Comparison of ENCODE assay signal across 11 cellular contexts in the genomic region with DNA sequence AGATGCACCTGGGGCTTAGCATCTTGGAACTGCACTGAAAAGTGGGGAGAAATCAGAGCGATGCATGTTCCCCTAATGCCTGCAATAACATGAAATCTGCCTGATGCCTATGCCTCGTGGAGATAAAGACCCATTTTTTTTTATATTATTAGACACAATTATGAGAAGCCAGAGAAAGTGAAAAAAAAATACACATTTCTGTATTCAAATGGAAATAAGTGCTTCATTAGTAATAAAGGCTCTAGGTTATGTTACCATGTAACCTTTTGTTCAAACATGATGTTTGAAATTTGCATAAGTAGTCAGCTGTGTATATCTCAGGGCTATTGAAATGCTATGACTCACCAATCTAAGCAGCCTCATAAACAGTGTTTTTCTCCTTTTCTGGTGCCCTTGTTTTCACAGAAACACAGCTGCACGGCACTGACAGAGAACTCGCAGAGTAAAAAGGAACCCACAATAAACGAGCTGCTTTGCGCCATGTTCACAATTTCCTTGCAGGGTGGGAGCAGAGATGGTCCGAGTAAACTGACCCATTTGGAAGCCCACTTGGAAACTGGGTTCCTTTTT.
A peak's percentile ranks its signal among the peaks of the same experiment; 100 is the strongest.
DNase-seq lines count a peak whose midpoint lies in the region; ATAC-seq, FAIRE-seq and TF ChIP-seq lines count a peak whose summit lies in the region.
"Had no signal": no experiment of that assay in that cellular context is flagged by ENCODE, and none has a peak within 500 bp of the region (broad histone marks: within the 10 kb centered on the region; RNA-seq: fewer than 3 reads in every experiment).

No MANE protein-coding gene starts in this region.

- POLR2A ChIA-PET in RWPE1 (lab: Yijun Ruan, JAX; ENCODE audit: low non-redundant PET), result no interaction called here

- no peaks in the 10 kb centered on the region for H3K36me3 ChIP-seq in pancreas

- ATAC-seq in GM21619 (IDR thresholded peaks at IDR 0.05; ENCODE audit: unreplicated experiment) (peak; percentile 73), pancreas (no peak), HG03139 (IDR thresholded peaks at IDR 0.05; ENCODE audit: unreplicated experiment) (no peak)

- FAIRE-seq in pancreas (lab: Jason Lieb, UNC), result no peak

- intact Hi-C loops in pancreas (cut with DNase I), result no loop called here

- WGBS in pancreas, 2 donors, result 53 to 55% methylated on average over 7 of the region's 7 CpGs

- peak; percentile 15 for DNase-seq in COR-L47 (lab: John Stamatoyannopoulos, UW)
- DNase-seq in RWPE1 (ENCODE audit: low spot score), result peak; percentile 46
- no peak for DNase-seq in pancreas
- DNase-seq in NCI-H510A treated with DMSO at 0.1 percent for 48 hours (lab: John Stamatoyannopoulos, UW), result no peak
- no peak for DNase-seq in OCI-M1 (lab: John Stamatoyannopoulos, UW)
- DNase-seq: activated CD4-positive, CD25-positive, alpha-beta regulatory T cell; activated naive CD8-positive, alpha-beta T cell treated with anti-CD3 and anti-CD28 coated beads, Interleukin-2, amount 10 ng/mL, durations not matched to agents 7 days and 5 days; nephron progenitor cell had no signal

- CTCF ChIA-PET in RWPE1 (lab: Yijun Ruan, JAX), result no interaction called here

- H3K4me3 ChIP-seq in pancreas, result no peak overlapping the region

- H3K27me3 ChIP-seq in layer of hippocampus (ENCODE audit: control insufficient read depth, insufficient read depth, low read length), result no peaks in the 10 kb centered on the region
- H3K27me3 ChIP-seq in pancreas, result no peaks in the 10 kb centered on the region

- H3K9me3 ChIP-seq in pancreas, result no peaks in the 10 kb centered on the region

- no peaks in the 10 kb centered on the region for H3K4me1 ChIP-seq in pancreas

- no peak for TF ChIP-seq CTCF in RWPE1 (conservative IDR thresholded peaks at IDR 0.05; ENCODE audit: low read depth)
- no peak for TF ChIP-seq CTCF in pancreas (IDR thresholded peaks at IDR 0.05)

- H3K27ac ChIP-seq in RWPE1 (no peak overlapping the region), layer of hippocampus (ENCODE audit: low read depth, low read length) (peak overlapping the region; percentile 69), pancreas (no peak overlapping the region)

Comparison
In these comparisons a context has a peak if more than half of its experiments do, and no peak if none do; other contexts are left out.
1. DNase-seq: peak in COR-L47 (single experiment) and RWPE1 (single experiment); none in pancreas (0 of 6), NCI-H510A treated with DMSO at 0.1 percent for 48 hours (single experiment) and OCI-M1 (single experiment).